Comparison of ENCODE assay signal across 18 cellular contexts in the genomic region with DNA sequence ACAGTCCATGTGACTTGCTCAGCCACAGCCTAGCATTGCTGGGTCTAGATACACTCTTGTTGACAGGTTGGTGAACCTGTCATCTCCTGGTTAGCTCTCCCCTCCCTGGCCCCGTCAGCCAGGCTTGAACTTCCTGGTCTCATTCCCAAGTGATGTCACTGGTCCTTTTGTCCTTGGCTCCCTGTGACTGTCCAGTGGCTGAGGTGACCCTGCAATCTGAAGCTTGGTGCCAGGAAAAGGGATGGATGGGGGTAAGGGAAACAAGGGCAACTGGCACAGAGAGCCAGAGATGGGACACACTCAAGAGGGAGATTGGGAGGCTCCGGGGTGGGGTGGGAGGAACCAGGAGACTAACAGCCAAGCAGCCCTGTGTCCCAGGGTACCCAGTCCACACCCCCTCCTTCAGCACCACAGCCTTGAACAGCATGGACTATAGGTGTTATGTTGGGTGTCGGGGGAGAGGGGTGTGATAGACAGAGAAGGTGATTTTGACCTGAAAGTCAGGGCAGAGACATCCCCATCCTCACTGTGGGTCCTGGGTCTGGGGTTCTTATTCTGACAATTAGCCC.
DNase-seq lines count a peak whose midpoint lies in the region; ATAC-seq and TF ChIP-seq lines count a peak whose summit lies in the region.
"Had no signal": no experiment of that assay in that cellular context is flagged by ENCODE, and none has a peak within 500 bp of the region (broad histone marks: within the 10 kb centered on the region; RNA-seq: fewer than 3 reads in every experiment).

No MANE protein-coding gene starts in this region.

- no peak overlapping the region for H3K27ac Mint-ChIP-seq in chondrocyte (ENCODE audit: unreplicated experiment)
- H3K27ac Mint-ChIP-seq in activated T-helper 2 cell treated with anti-CD3 and anti-CD28 coated beads, Interferon-gamma antibody, Interleukin-2, Interleukin-4, amounts not matched to agents 10 μg/mL and 5 μg/mL and 100 μg/mL, durations not matched to agents 14 hours and 24 hours and 36 hours: no peak overlapping the region
- H3K27ac Mint-ChIP-seq: CD4-positive, alpha-beta T cell; IgD-negative memory B cell had no signal

- H3K36me3 Mint-ChIP-seq in chondrocyte (ENCODE audit: low read depth): no peaks in the 10 kb centered on the region
- H3K36me3 Mint-ChIP-seq in activated T-helper 2 cell treated with anti-CD3 and anti-CD28 coated beads, Interferon-gamma antibody, Interleukin-2, Interleukin-4, amounts not matched to agents 10 μg/mL and 5 μg/mL and 100 μg/mL, durations not matched to agents 14 hours and 24 hours and 36 hours (ENCODE audit: low read depth): no peaks in the 10 kb centered on the region
- H3K36me3 Mint-ChIP-seq: IgD-negative memory B cell had no signal

- intact Hi-C loops in cardiac septum (cut with DNase I) (no loop called here), left cardiac atrium (cut with DNase I) (loop anchor here in 1 of 2 donors (10.0 kb wide), 1 partner anchor 618 kb away; no protein-coding TSS in a partner anchor)
- intact Hi-C loops in activated T-helper 2 cell treated with anti-CD3 and anti-CD28 coated beads, Interferon-gamma antibody, Interleukin-2, Interleukin-4, amounts not matched to agents 10 μg/mL and 5 μg/mL and 100 μg/mL, durations not matched to agents 14 hours and 24 hours and 36 hours (cut with micrococcal nuclease): no loop called here

- H3K4me1 Mint-ChIP-seq in chondrocyte (ENCODE audit: low read depth): no peaks in the 10 kb centered on the region
- no peaks in the 10 kb centered on the region for H3K4me1 Mint-ChIP-seq in activated T-helper 2 cell treated with anti-CD3 and anti-CD28 coated beads, Interferon-gamma antibody, Interleukin-2, Interleukin-4, amounts not matched to agents 10 μg/mL and 5 μg/mL and 100 μg/mL, durations not matched to agents 14 hours and 24 hours and 36 hours (ENCODE audit: low read depth)

- TF ChIP-seq CTCF in chondrocyte (IDR thresholded peaks at IDR 0.05): no peak

- DNase-seq in cardiac septum (ENCODE audit: low spot score): peak; percentile 75
- no peak for DNase-seq in left cardiac atrium
- peak; percentile 36 for DNase-seq in chondrocyte (ENCODE audit: low spot score)
- DNase-seq in mesenteric fat pad (ENCODE audit: low spot score): peak; percentile 80
- peak; percentile 22 for DNase-seq in ureter (ENCODE audit: low spot score)
- no peak for DNase-seq in SW480 (ENCODE audit: low spot score)
- DNase-seq in activated T-helper 2 cell treated with anti-CD3 and anti-CD28 coated beads, Interferon-gamma antibody, Interleukin-2, Interleukin-4, amounts not matched to agents 10 μg/mL and 5 μg/mL and 100 μg/mL, durations not matched to agents 14 hours and 24 hours and 36 hours (ENCODE audit: low spot score): no peak
- no peak for DNase-seq in stimulated activated naive CD4-positive, alpha-beta T cell (lab: John Stamatoyannopoulos, UW)
- DNase-seq: Calu3; CD4-positive, alpha-beta T cell; DMS79; HCEC 1CT; NCI-H1105 treated with DMSO at 0.1 percent for 48 hours; NCI-H187 treated with DMSO at 0.1 percent for 48 hours; NCI-H446; OCI-M1; RPMI8226 had no signal

- H3K27me3 Mint-ChIP-seq in chondrocyte (ENCODE audit: low read depth): peaks cover 76% of the 10 kb centered on the region
- H3K27me3 Mint-ChIP-seq in activated T-helper 2 cell treated with anti-CD3 and anti-CD28 coated beads, Interferon-gamma antibody, Interleukin-2, Interleukin-4, amounts not matched to agents 10 μg/mL and 5 μg/mL and 100 μg/mL, durations not matched to agents 14 hours and 24 hours and 36 hours (ENCODE audit: low read depth): peaks cover 2% of the 10 kb centered on the region

- no peak overlapping the region for H3K4me3 Mint-ChIP-seq in chondrocyte (ENCODE audit: unreplicated experiment)
- no peak overlapping the region for H3K4me3 Mint-ChIP-seq in activated T-helper 2 cell treated with anti-CD3 and anti-CD28 coated beads, Interferon-gamma antibody, Interleukin-2, Interleukin-4, amounts not matched to agents 10 μg/mL and 5 μg/mL and 100 μg/mL, durations not matched to agents 14 hours and 24 hours and 36 hours (ENCODE audit: low read depth)
- H3K4me3 Mint-ChIP-seq: CD4-positive, alpha-beta T cell; IgD-negative memory B cell had no signal

- H3K9me3 Mint-ChIP-seq in chondrocyte (ENCODE audit: low read depth): no peaks in the 10 kb centered on the region
- no peaks in the 10 kb centered on the region for H3K9me3 Mint-ChIP-seq in activated T-helper 2 cell treated with anti-CD3 and anti-CD28 coated beads, Interferon-gamma antibody, Interleukin-2, Interleukin-4, amounts not matched to agents 10 μg/mL and 5 μg/mL and 100 μg/mL, durations not matched to agents 14 hours and 24 hours and 36 hours
- H3K9me3 Mint-ChIP-seq: CD4-positive, alpha-beta T cell; IgD-negative memory B cell had no signal

- no peak for ATAC-seq in left cardiac atrium

Comparison
In these comparisons a context has a peak if more than half of its experiments do, and no peak if none do; other contexts are left out.
1. DNase-seq: peak in cardiac septum (single experiment), chondrocyte (single experiment), mesenteric fat pad (single experiment) and ureter (single experiment); none in left cardiac atrium (single experiment), SW480 (single experiment), activated T-helper 2 cell treated with anti-CD3 and anti-CD28 coated beads, Interferon-gamma antibody, Interleukin-2, Interleukin-4, amounts not matched to agents 10 μg/mL and 5 μg/mL and 100 μg/mL, durations not matched to agents 14 hours and 24 hours and 36 hours (single experiment) and stimulated activated naive CD4-positive, alpha-beta T cell (0 of 6).